In the genomic region with DNA sequence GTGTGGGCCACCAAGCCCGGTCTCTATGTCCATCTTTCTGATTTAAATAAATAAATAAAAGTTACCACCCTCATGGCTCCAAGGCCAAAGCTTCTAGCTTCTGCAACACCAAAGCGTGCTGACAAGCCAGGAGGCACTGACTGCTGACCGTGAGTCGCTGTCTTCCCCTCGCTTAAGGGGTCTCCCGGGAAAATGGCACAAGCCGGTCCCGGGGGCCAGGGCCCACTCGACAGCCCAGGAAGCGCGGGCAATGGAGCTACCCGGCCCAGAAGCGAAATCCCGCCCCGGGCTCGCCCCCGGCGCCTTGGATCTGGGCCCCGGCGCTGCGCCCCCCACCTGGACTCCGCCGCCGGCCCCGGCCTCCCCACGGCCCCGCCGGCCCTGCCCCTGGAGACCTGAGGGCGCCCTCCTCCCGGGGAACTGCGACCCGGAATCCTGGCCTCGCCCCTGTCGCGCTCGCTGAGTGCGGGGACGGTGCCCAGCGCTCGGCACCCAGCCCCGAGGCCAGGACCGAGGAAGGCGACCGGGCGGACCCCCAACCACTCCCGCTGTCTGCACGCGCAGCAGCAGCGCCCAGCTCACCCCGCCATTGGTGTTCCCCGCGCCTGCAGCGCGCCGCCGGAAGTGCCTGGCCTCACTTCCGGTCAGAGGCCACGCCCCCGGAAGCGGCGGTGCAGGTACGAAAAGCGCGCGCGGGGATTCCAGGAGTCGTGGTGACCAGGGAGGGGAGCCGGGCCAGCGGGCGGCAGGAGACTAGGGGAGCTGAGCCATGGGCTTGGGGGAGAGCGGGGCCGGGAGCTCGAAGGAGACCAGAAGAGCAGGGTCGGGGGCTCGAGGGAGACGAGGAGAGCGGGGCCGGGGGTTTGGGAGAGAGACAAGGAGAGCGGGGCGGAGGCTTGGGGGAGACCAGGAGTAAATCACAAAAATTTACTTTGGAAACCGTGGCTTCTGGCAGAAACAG, we compare ENCODE assay signal across 8 cellular contexts. TPM values are rescaled to one million over a fixed set of nuclear protein-coding genes. Genes with fewer than 3 reads are reported as not detected.
DNase-seq lines count a peak whose midpoint lies in the region; ATAC-seq and TF ChIP-seq lines count a peak whose summit lies in the region.

A gene (minus strand): TSS at position 626 of the 961 bp plus-strand sequence. CDS start 36 bp downstream, at position 590.
A gene (plus strand): TSS at position 647 of the 961 bp plus-strand sequence. CDS start 2,349 bp downstream, outside the sequence.

- H3K4me1 Mint-ChIP-seq in activated naive CD4-positive, alpha-beta T cell treated with anti-CD3 and anti-CD28 coated beads, Interleukin-2, amount 50 U/mL, for 24 hours = peaks cover 20% of the 10 kb centered on the region

- H3K27me3 ChIP-seq in DOHH2 (ENCODE audit: control insufficient read depth, low read length) (no peaks in the 10 kb centered on the region), osteoblast (ENCODE audit: insufficient read depth, low read length) (no peaks in the 10 kb centered on the region), suprapubic skin (no peaks in the 10 kb centered on the region)

- no peaks in the 10 kb centered on the region for H3K9me3 ChIP-seq in DOHH2 (ENCODE audit: control insufficient read depth, insufficient read depth, low read length)
- no peaks in the 10 kb centered on the region for H3K9me3 ChIP-seq in osteoblast (ENCODE audit: low read depth, low read length)
- no peaks in the 10 kb centered on the region for H3K9me3 ChIP-seq in suprapubic skin

- peaks cover 58% of the 10 kb centered on the region for H3K36me3 ChIP-seq in DOHH2 (ENCODE audit: control insufficient read depth, low read length)
- peaks cover 28% of the 10 kb centered on the region for H3K36me3 ChIP-seq in osteoblast (ENCODE audit: insufficient read depth, low read length)
- H3K36me3 ChIP-seq in suprapubic skin = peaks cover 24% of the 10 kb centered on the region

- H3K4me1 ChIP-seq in DOHH2 (ENCODE audit: control insufficient read depth, low read length) = peaks cover 77% of the 10 kb centered on the region
- peaks cover 26% of the 10 kb centered on the region for H3K4me1 ChIP-seq in osteoblast (ENCODE audit: insufficient read depth, low read length)
- H3K4me1 ChIP-seq in suprapubic skin = peaks cover 28% of the 10 kb centered on the region

- peak within 1 kb of the TSS; percentile 85 for H2AFZ ChIP-seq in osteoblast (ENCODE audit: low read length)

- H3K27ac Mint-ChIP-seq in activated naive CD4-positive, alpha-beta T cell treated with anti-CD3 and anti-CD28 coated beads, Interleukin-2, amount 50 U/mL, for 24 hours = peak within 1 kb of the TSS; percentile 88

- WGBS in suprapubic skin = 3% methylated on average over 16 of the region's 81 CpGs

- H3K27ac ChIP-seq in DOHH2 (ENCODE audit: low read depth, low read length) = peak within 1 kb of the TSS; percentile 58
- peak within 1 kb of the TSS; percentile 83 for H3K27ac ChIP-seq in osteoblast (ENCODE audit: low read depth, low read length)
- peak within 1 kb of the TSS; percentile 66 for H3K27ac ChIP-seq in suprapubic skin

- TF ChIP-seq CTCF in DOHH2 (IDR thresholded peaks at IDR 0.05; ENCODE audit: low read depth, low read length, poor library complexity, severe bottlenecking) (peak; percentile 30), LNCaP clone FGC (IDR thresholded peaks at IDR 0.05; ENCODE audit: control insufficient read depth, extremely low read depth, insufficient read depth) (no peak), osteoblast (IDR thresholded peaks at IDR 0.05; ENCODE audit: extremely low read depth, low read depth, low read length) (no peak), suprapubic skin (IDR thresholded peaks at IDR 0.05) (no peak)

- peak; percentile 22 for DNase-seq in LNCaP clone FGC (ENCODE audit: low read depth)
- DNase-seq in glomerular visceral epithelial cell (ENCODE audit: extremely low spot score) = peak; percentile 84
- peak; percentile 98 for DNase-seq in osteoblast (ENCODE audit: insufficient read length, low spot score, missing footprints)
- peak; percentile 89 for DNase-seq in suprapubic skin (ENCODE audit: low spot score in 2 of 2)

- H4K20me1 ChIP-seq in DOHH2 (ENCODE audit: control insufficient read depth, insufficient read depth, low read depth, low read length) (no peaks in the 10 kb centered on the region), osteoblast (ENCODE audit: insufficient read depth, low read length) (peaks cover 8% of the 10 kb centered on the region)

- ATAC-seq in GM21737 (IDR thresholded peaks at IDR 0.05; ENCODE audit: unreplicated experiment) = peak; percentile 55
- ATAC-seq in SK-N-SH treated with all-trans-retinoic acid at 6 μM for 48 hours = peak; percentile 94

- H3K27me3 Mint-ChIP-seq in activated naive CD4-positive, alpha-beta T cell treated with anti-CD3 and anti-CD28 coated beads, Interleukin-2, amount 50 U/mL, for 24 hours = no peaks in the 10 kb centered on the region

- no peaks in the 10 kb centered on the region for H3K9me3 Mint-ChIP-seq in activated naive CD4-positive, alpha-beta T cell treated with anti-CD3 and anti-CD28 coated beads, Interleukin-2, amount 50 U/mL, for 24 hours

- TF ChIP-seq EP300 in suprapubic skin (IDR thresholded peaks at IDR 0.05) = no peak

- H3K4me3 Mint-ChIP-seq in activated naive CD4-positive, alpha-beta T cell treated with anti-CD3 and anti-CD28 coated beads, Interleukin-2, amount 50 U/mL, for 24 hours = peak within 1 kb of the TSS; percentile 93

- peak within 1 kb of the TSS; percentile 85 for H3K4me3 ChIP-seq in DOHH2 (ENCODE audit: low read length)
- H3K4me3 ChIP-seq in LNCaP clone FGC (ENCODE audit: low read depth, low read length) = peak within 1 kb of the TSS; percentile 92
- H3K4me3 ChIP-seq in osteoblast (ENCODE audit: insufficient read depth, low read length) = peak within 1 kb of the TSS; percentile 91
- H3K4me3 ChIP-seq in suprapubic skin = peak within 1 kb of the TSS; percentile 97

- peaks cover 33% of the 10 kb centered on the region for H3F3A ChIP-seq in DOHH2 (ENCODE audit: control insufficient read depth, insufficient read depth)

- H3K79me2 ChIP-seq in DOHH2 (ENCODE audit: control insufficient read depth, low read length) = peaks cover 65% of the 10 kb centered on the region
- peaks cover 26% of the 10 kb centered on the region for H3K79me2 ChIP-seq in osteoblast (ENCODE audit: insufficient read depth, low read length)

- H3K9me2 ChIP-seq in DOHH2 (replicated peaks; ENCODE audit: control insufficient read depth, low read length) = no peaks in the 10 kb centered on the region

- peak in 1 of 2 donors; percentile 56 for TF ChIP-seq POLR2A in suprapubic skin (IDR thresholded peaks at IDR 0.05)

- H3K36me3 Mint-ChIP-seq in activated naive CD4-positive, alpha-beta T cell treated with anti-CD3 and anti-CD28 coated beads, Interleukin-2, amount 50 U/mL, for 24 hours = peaks cover 3% of the 10 kb centered on the region

- peak within 1 kb of the TSS; percentile 90 for H3K4me2 ChIP-seq in DOHH2 (ENCODE audit: low read length)
- H3K4me2 ChIP-seq in osteoblast (ENCODE audit: insufficient read depth, low read length) = peak within 1 kb of the TSS; percentile 98

TF ChIP-seq in SK-N-SH treated with all-trans-retinoic acid at 6 μM for 48 hours, 23 proteins besides CTCF, POLR2A, EP300 and RAD21 (continues in another document):
- no peak for TF ChIP-seq BACH2 (CRISPR knock-in tag; IDR thresholded peaks at IDR 0.05; ENCODE audit: borderline replicate concordance)
- TF ChIP-seq CSDC2 (CRISPR knock-in tag; IDR thresholded peaks at IDR 0.05) = no peak
- TF ChIP-seq PPARA (CRISPR knock-in tag; IDR thresholded peaks at IDR 0.05; ENCODE audit: borderline replicate concordance) = no peak
- no peak for TF ChIP-seq ZFP30 (CRISPR knock-in tag; IDR thresholded peaks at IDR 0.05)
- TF ChIP-seq ZC3H10 (CRISPR knock-in tag; IDR thresholded peaks at IDR 0.05) = no peak
- no peak for TF ChIP-seq GLIS3 (CRISPR knock-in tag; IDR thresholded peaks at IDR 0.05)
- TF ChIP-seq OSR1 (CRISPR knock-in tag; IDR thresholded peaks at IDR 0.05) = no peak
- TF ChIP-seq, protein P1, sequence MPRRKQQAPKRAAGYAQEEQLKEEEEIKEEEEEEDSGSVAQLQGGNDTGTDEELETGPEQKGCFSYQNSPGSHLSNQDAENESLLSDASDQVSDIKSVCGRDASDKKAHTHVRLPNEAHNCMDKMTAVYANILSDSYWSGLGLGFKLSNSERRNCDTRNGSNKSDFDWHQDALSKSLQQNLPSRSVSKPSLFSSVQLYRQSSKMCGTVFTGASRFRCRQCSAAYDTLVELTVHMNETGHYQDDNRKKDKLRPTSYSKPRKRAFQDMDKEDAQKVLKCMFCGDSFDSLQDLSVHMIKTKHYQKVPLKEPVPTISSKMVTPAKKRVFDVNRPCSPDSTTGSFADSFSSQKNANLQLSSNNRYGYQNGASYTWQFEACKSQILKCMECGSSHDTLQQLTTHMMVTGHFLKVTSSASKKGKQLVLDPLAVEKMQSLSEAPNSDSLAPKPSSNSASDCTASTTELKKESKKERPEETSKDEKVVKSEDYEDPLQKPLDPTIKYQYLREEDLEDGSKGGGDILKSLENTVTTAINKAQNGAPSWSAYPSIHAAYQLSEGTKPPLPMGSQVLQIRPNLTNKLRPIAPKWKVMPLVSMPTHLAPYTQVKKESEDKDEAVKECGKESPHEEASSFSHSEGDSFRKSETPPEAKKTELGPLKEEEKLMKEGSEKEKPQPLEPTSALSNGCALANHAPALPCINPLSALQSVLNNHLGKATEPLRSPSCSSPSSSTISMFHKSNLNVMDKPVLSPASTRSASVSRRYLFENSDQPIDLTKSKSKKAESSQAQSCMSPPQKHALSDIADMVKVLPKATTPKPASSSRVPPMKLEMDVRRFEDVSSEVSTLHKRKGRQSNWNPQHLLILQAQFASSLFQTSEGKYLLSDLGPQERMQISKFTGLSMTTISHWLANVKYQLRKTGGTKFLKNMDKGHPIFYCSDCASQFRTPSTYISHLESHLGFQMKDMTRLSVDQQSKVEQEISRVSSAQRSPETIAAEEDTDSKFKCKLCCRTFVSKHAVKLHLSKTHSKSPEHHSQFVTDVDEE (CRISPR knock-in tag; IDR thresholded peaks at IDR 0.05) = no peak
- no peak for TF ChIP-seq ZNF8 (CRISPR knock-in tag; IDR thresholded peaks at IDR 0.05)
- TF ChIP-seq ZFP3 (CRISPR knock-in tag; IDR thresholded peaks at IDR 0.05) = no peak
- TF ChIP-seq SNAI2 (CRISPR knock-in tag; IDR thresholded peaks at IDR 0.05) = no peak

RNA-seq across cellular contexts. Expression of the first gene that starts in this region (rescaled TPM):
- total RNA-seq in osteoblast = 21.4 and 21.5 TPM in 2 replicates
- 10 to 100 TPM; 11.3 to 41.8 (median 19.8) TPM for total RNA-seq in suprapubic skin

RNA-seq across cellular contexts. Expression of the second gene that starts in this region (rescaled TPM):
- total RNA-seq in osteoblast (18.5 and 21.8 TPM in 2 replicates), suprapubic skin (10 to 100 TPM; 24.1 to 39.4 (median 28.3) TPM)

Comparison
In these comparisons a context has a peak if more than half of its experiments do, and no peak if none do; other contexts are left out.
1. Peak in every context shown above with its lines: DNase-seq, ATAC-seq, H3K4me3 ChIP-seq and H3K27ac ChIP-seq.
2. DNase-seq: peak in every context shown above with its lines; median percentile 98 in osteoblast; 89 in suprapubic skin; 84 in glomerular visceral epithelial cell; 22 in LNCaP clone FGC.